10 cellular contexts compared by ENCODE assay signal in the genomic region with DNA sequence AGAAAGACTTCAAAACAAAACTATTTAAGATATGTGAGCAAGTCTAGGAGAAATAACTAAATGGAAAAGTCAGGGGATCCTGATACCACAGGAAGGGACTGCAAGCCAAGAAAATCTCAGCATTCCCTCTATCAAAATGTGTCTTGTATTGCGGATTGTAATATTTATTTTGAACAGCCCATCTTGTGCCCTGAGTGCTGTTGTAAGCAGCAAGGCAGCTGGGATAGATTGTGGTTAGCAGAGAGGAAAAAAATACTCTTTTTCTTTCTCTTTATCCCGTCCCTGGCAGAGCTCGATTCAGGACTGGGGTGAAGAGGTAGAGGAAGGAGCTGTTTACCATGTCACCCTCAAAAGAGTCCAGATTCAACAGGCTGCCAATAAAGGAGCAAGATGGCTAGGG. TPM values are rescaled to one million over a fixed set of nuclear protein-coding genes. Genes with fewer than 3 reads are reported as not detected.
DNase-seq lines count a peak whose midpoint lies in the region; ATAC-seq and TF ChIP-seq lines count a peak whose summit lies in the region.
"Had no signal": no experiment of that assay in that cellular context is flagged by ENCODE, and none has a peak within 500 bp of the region (broad histone marks: within the 10 kb centered on the region; RNA-seq: fewer than 3 reads in every experiment).

No MANE protein-coding gene starts in this region.

- H3K36me3 ChIP-seq in cardiac muscle cell, result no peaks in the 10 kb centered on the region
- H3K36me3 ChIP-seq in colonic mucosa, result no peaks in the 10 kb centered on the region
- peaks cover 7% of the 10 kb centered on the region for H3K36me3 ChIP-seq in upper lobe of right lung
- no peaks in the 10 kb centered on the region for H3K36me3 ChIP-seq in effector memory CD4-positive, alpha-beta T cell (ENCODE audit: control insufficient read depth, insufficient read depth, low read length)

- H3K9me3 ChIP-seq in cardiac muscle cell (ENCODE audit: low read depth), result no peaks in the 10 kb centered on the region
- H3K9me3 ChIP-seq in colonic mucosa, result no peaks in the 10 kb centered on the region
- H3K9me3 ChIP-seq in upper lobe of right lung, result no peaks in the 10 kb centered on the region
- H3K9me3 ChIP-seq in effector memory CD4-positive, alpha-beta T cell (ENCODE audit: control insufficient read depth, low read length), result no peaks in the 10 kb centered on the region

- H3K4me1 ChIP-seq in cardiac muscle cell (ENCODE audit: low read depth), result peaks cover 24% of the 10 kb centered on the region
- H3K4me1 ChIP-seq in colonic mucosa, result no peaks in the 10 kb centered on the region
- H3K4me1 ChIP-seq in upper lobe of right lung, result peaks cover 32% of the 10 kb centered on the region
- H3K4me1 ChIP-seq in effector memory CD4-positive, alpha-beta T cell (ENCODE audit: control insufficient read depth, insufficient read depth, low read length, poor library complexity, severe bottlenecking), result peaks cover 4% of the 10 kb centered on the region

- peak overlapping the region; percentile 74 for H3K4me3 ChIP-seq in cardiac muscle cell
- peak overlapping the region; percentile 0 for H3K4me3 ChIP-seq in colonic mucosa
- peak overlapping the region; percentile 72 for H3K4me3 ChIP-seq in upper lobe of right lung
- no peak overlapping the region for H3K4me3 ChIP-seq in effector memory CD4-positive, alpha-beta T cell (ENCODE audit: insufficient read depth, low read depth, low read length, poor library complexity, severe bottlenecking)

- peak overlapping the region; percentile 88 for H3K27ac Mint-ChIP-seq in mesothelial cell of epicardium
- H3K27ac Mint-ChIP-seq: B cell had no signal

- H3K4me1 Mint-ChIP-seq in mesothelial cell of epicardium, result peaks cover 53% of the 10 kb centered on the region

- intact Hi-C loops in Right ventricle myocardium superior (cut with DNase I), result no loop called here
- intact Hi-C loops in colonic mucosa (cut with DNase I), result no loop called here
- intact Hi-C loops in upper lobe of right lung (cut with DNase I), result no loop called here

- peak in 1 of 2 donors; percentile 61 for DNase-seq in cardiac muscle cell (ENCODE audit: low read depth in 1 of 2, low spot score in 1 of 2)
- DNase-seq in Right ventricle myocardium superior, result no peak
- no peak for DNase-seq in colonic mucosa
- DNase-seq in mesothelial cell of epicardium (ENCODE audit: low spot score in 2 of 2, unreplicated experiment in 2 of 2), result no peak
- DNase-seq in upper lobe of right lung, result no peak
- DNase-seq in erythroblast (lab: John Stamatoyannopoulos, UW), result no peak
- no peak for DNase-seq in effector memory CD4-positive, alpha-beta T cell
- DNase-seq in cortex of kidney (lab: John Stamatoyannopoulos, UW), result no peak
- DNase-seq: left cardiac atrium had no signal

- peaks cover 16% of the 10 kb centered on the region for H3K36me3 Mint-ChIP-seq in mesothelial cell of epicardium

- no peaks in the 10 kb centered on the region for H3K27me3 Mint-ChIP-seq in mesothelial cell of epicardium (ENCODE audit: low read depth)

- peak overlapping the region; percentile 59 for H3K27ac ChIP-seq in cardiac muscle cell
- peak overlapping the region; percentile 2 for H3K27ac ChIP-seq in colonic mucosa
- peak overlapping the region; percentile 75 for H3K27ac ChIP-seq in upper lobe of right lung
- no peak overlapping the region for H3K27ac ChIP-seq in effector memory CD4-positive, alpha-beta T cell (ENCODE audit: insufficient read depth, low read length, poor library complexity, severe bottlenecking)

- H3K9ac ChIP-seq in colonic mucosa (ENCODE audit: low read depth in 2 of 2, low read length in 2 of 2), result peak overlapping the region in 1 of 2 donors; percentile 45

- H3K4me3 Mint-ChIP-seq in mesothelial cell of epicardium, result peak overlapping the region; percentile 100

- H3K27me3 ChIP-seq in cardiac muscle cell (no peaks in the 10 kb centered on the region), colonic mucosa (no peaks in the 10 kb centered on the region), upper lobe of right lung (no peaks in the 10 kb centered on the region)
- H3K27me3 ChIP-seq in effector memory CD4-positive, alpha-beta T cell (replicated peaks; ENCODE audit: control insufficient read depth, insufficient read depth, low read length, poor library complexity, severe bottlenecking), result no peaks in the 10 kb centered on the region

- TF ChIP-seq CTCF in cardiac muscle cell (IDR thresholded peaks at IDR 0.05; ENCODE audit: low read depth, low read length), result no peak
- TF ChIP-seq CTCF in colonic mucosa (IDR thresholded peaks at IDR 0.05), result no peak
- no peak for TF ChIP-seq CTCF in mesothelial cell of epicardium (IDR thresholded peaks at IDR 0.05; ENCODE audit: unreplicated experiment)
- TF ChIP-seq CTCF in upper lobe of right lung (IDR thresholded peaks at IDR 0.05), result no peak

- ATAC-seq in Right ventricle myocardium superior (ENCODE audit: poor library complexity) (no peak), upper lobe of right lung (no peak)

- TF ChIP-seq POLR2A in erythroblast (IDR thresholded peaks at IDR 0.05; ENCODE audit: low read length), result no peak

- H3K9me3 Mint-ChIP-seq in mesothelial cell of epicardium, result peaks cover 9% of the 10 kb centered on the region

RNA-seq across cellular contexts. Expression of gene RGL1, which starts 1.2 kb away (rescaled TPM):
- 20.6 and 22.8 TPM in 2 replicates for total RNA-seq in cardiac muscle cell
- 21.6 and 24.1 TPM in 2 replicates for polyA plus RNA-seq in cardiac muscle cell
- total RNA-seq in Right ventricle myocardium superior, result 18.4 TPM
- total RNA-seq in colonic mucosa, result 1 to 10 TPM; 4.0 to 9.5 TPM
- total RNA-seq in mesothelial cell of epicardium, result 30.5 to 34.0 TPM (median 31.3 TPM) in 3 replicates
- 40.9 TPM for total RNA-seq in upper lobe of right lung
